1 cellular context compared by ENCODE assay signal in genomic region chr7:51274001-51274400, GRCh38.
TF ChIP-seq lines count a peak whose summit lies in the region.

No MANE protein-coding gene starts in this region.

TF ChIP-seq in WTC11, 78 proteins besides CTCF, POLR2A, EP300 and RAD21 (continued from another document):
- TF ChIP-seq RELA (CRISPR knock-in tag; IDR thresholded peaks at IDR 0.05; ENCODE audit: borderline replicate concordance) (no peak), ATF2 (CRISPR knock-in tag; IDR thresholded peaks at IDR 0.05; ENCODE audit: borderline replicate concordance, low read depth) (no peak), E2F1 (CRISPR knock-in tag; IDR thresholded peaks at IDR 0.05) (no peak)
